8 cellular contexts compared by ENCODE assay signal in the genomic region with DNA sequence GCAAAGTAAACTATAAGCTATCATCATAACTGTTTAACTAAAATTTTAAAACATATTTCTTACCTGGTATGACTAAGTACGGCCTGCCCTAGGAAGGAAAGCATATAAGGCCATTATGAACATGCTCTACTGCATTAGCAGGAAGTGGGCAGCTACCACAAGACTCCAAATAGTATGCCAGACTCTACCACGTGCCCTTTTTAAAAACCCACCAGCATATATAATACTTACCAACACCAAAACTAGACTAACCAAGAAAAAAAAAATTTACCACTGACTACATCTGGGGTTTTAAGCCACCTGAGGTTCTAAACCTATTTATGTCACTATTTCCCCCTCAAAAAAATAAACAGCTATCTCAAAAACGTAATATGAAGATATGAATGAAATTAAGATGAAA. TPM values are rescaled to one million over a fixed set of nuclear protein-coding genes. Genes with fewer than 3 reads are reported as not detected.
DNase-seq lines count a peak whose midpoint lies in the region; ATAC-seq and TF ChIP-seq lines count a peak whose summit lies in the region.

No MANE protein-coding gene starts in this region.

- DNase-seq in GDM1 (lab: John Stamatoyannopoulos, UW) (peak; percentile 31), GM20000 (ENCODE audit: low spot score) (peak; percentile 41), cortex of kidney (lab: John Stamatoyannopoulos, UW) (no peak), COLO668 (lab: John Stamatoyannopoulos, UW; ENCODE audit: unreplicated experiment) (no peak), mucosa of gallbladder (ENCODE audit: low spot score) (no peak)
- DNase-seq in activated CD8-positive, alpha-beta memory T cell treated with anti-CD3 and anti-CD28 coated beads, Interleukin-2, amount 50 U/mL, for 4 hours = peak; percentile 35
- peak; percentile 33 to 50 for DNase-seq in stimulated activated CD8-positive, alpha-beta memory T cell treated with anti-CD3 and anti-CD28 coated beads, Interleukin-7, amount 100 ng/mL, for 4 hours (ENCODE audit: low read depth in 2 of 2)

- no peak for TF ChIP-seq CTCF in GM20000 (IDR thresholded peaks at IDR 0.05; ENCODE audit: extremely low read depth, missing control alignments)

- ATAC-seq in HG03521 (IDR thresholded peaks at IDR 0.05; ENCODE audit: unreplicated experiment) = peak; percentile 94

RNA-seq across cellular contexts. Expression of gene NUDCD3, which starts 30.1 kb away (rescaled TPM):
- 122 TPM for total RNA-seq in mucosa of gallbladder

Comparison
In these comparisons a context has a peak if more than half of its experiments do, and no peak if none do; other contexts are left out.
1. DNase-seq: peak in GDM1 (single experiment), GM20000 (single experiment), activated CD8-positive, alpha-beta memory T cell treated with anti-CD3 and anti-CD28 coated beads, Interleukin-2, amount 50 U/mL, for 4 hours (single experiment) and stimulated activated CD8-positive, alpha-beta memory T cell treated with anti-CD3 and anti-CD28 coated beads, Interleukin-7, amount 100 ng/mL, for 4 hours (2 of 2); none in cortex of kidney (single experiment), COLO668 (single experiment) and mucosa of gallbladder (single experiment).